In the genomic region with DNA sequence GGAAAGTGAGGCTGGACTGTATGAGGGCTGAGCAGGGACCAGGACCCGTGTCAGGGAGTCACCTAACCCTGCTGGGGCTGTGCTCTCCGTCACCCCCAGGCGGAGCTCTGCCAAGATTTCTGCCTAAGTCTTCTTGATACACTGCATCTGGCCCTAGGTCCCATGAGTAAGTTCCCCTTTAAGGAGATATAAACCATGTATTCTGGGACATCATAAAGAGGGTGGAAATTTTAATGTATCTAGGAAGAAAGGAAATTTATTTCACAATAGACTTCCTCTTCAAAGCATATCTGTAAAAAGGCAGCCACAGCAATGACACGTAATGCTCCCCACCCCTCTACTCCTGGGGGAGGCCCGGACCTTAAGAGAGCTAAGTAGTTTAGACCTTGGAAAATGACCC, we compare ENCODE assay signal across 14 cellular contexts.
DNase-seq lines count a peak whose midpoint lies in the region; ATAC-seq and TF ChIP-seq lines count a peak whose summit lies in the region.
"Had no signal": no experiment of that assay in that cellular context is flagged by ENCODE, and none has a peak within 500 bp of the region (broad histone marks: within the 10 kb centered on the region; RNA-seq: fewer than 3 reads in every experiment).

No MANE protein-coding gene starts in this region.

- H3K4me2 ChIP-seq in mesendoderm (ENCODE audit: low read length): no peak overlapping the region

- no peak overlapping the region for H2AK5ac ChIP-seq in mesendoderm (ENCODE audit: low read length)

- H3K4me1 ChIP-seq in mesendoderm (ENCODE audit: control insufficient read depth, low read depth, low read length): peaks cover 9% of the 10 kb centered on the region

- DNase-seq in GM12865 (ENCODE audit: low read depth) (peak; percentile 14), NB4 (ENCODE audit: low read depth) (peak; percentile 50), endothelial cell (ENCODE audit: low spot score) (peak; percentile 55), mesendoderm (peak; percentile 86), globus pallidus (ENCODE audit: low spot score) (no peak)
- DNase-seq in activated naive CD8-positive, alpha-beta T cell treated with anti-CD3 and anti-CD28 coated beads, Interleukin-2, amount 50 U/mL, for 24 hours: no peak
- DNase-seq: activated B cell treated with CpG ODN at 0.5 μM for 24 hours; DMS79 treated with DMSO at 0.1 percent for 48 hours; effector memory CD4-positive, alpha-beta T cell had no signal

- no peak overlapping the region for H2BK15ac ChIP-seq in mesendoderm (replicated peaks; ENCODE audit: low read depth)

- TF ChIP-seq CTCF in GM12865 (IDR thresholded peaks at IDR 0.05; ENCODE audit: insufficient read depth, low read depth, low read length, missing control alignments) (peak; percentile 28), NB4 (IDR thresholded peaks at IDR 0.05; ENCODE audit: low read depth, low read length) (peak; percentile 54), endothelial cell (IDR thresholded peaks at IDR 0.05; ENCODE audit: unreplicated experiment) (peak; percentile 26)

- no peak for TF ChIP-seq POLR2A in NB4 (IDR thresholded peaks at IDR 0.05; ENCODE audit: extremely low read depth, insufficient read length)

- H3K4me3 ChIP-seq in GM12865 (ENCODE audit: low read depth, low read length) (no peak overlapping the region), NB4 (ENCODE audit: low read depth, low read length) (no peak overlapping the region), mesendoderm (ENCODE audit: low read length) (no peak overlapping the region)
- H3K4me3 ChIP-seq: skin epidermis had no signal

- no peak overlapping the region for H3K9ac ChIP-seq in mesendoderm (ENCODE audit: low read length)

- H3K36me3 ChIP-seq in mesendoderm (ENCODE audit: control insufficient read depth, insufficient read depth, low read length): no peaks in the 10 kb centered on the region

- H3K27me3 Mint-ChIP-seq in endothelial cell (ENCODE audit: unreplicated experiment): no peaks in the 10 kb centered on the region
- no peaks in the 10 kb centered on the region for H3K27me3 Mint-ChIP-seq in activated naive CD8-positive, alpha-beta T cell treated with anti-CD3 and anti-CD28 coated beads, Interleukin-2, amount 50 U/mL, for 24 hours
- H3K27me3 Mint-ChIP-seq: activated B cell treated with CpG ODN at 0.5 μM for 24 hours had no signal

- no peak overlapping the region for H3K4me3 Mint-ChIP-seq in endothelial cell (ENCODE audit: unreplicated experiment)
- no peak overlapping the region for H3K4me3 Mint-ChIP-seq in activated naive CD8-positive, alpha-beta T cell treated with anti-CD3 and anti-CD28 coated beads, Interleukin-2, amount 50 U/mL, for 24 hours
- H3K4me3 Mint-ChIP-seq: activated B cell treated with CpG ODN at 0.5 μM for 24 hours; stimulated activated effector memory CD8-positive, alpha-beta T cell treated with anti-CD3 and anti-CD28 coated beads, Interleukin-12 subunit alpha, Interleukin-12 subunit beta, amount 100 ng/mL, for 72 hours had no signal

- H3K79me2 ChIP-seq in mesendoderm (ENCODE audit: control insufficient read depth, insufficient read depth, low read length): no peaks in the 10 kb centered on the region

- no peak overlapping the region for H4K8ac ChIP-seq in mesendoderm (ENCODE audit: low read depth, low read length)

- no peaks in the 10 kb centered on the region for H3K9me3 Mint-ChIP-seq in endothelial cell (ENCODE audit: unreplicated experiment)
- H3K9me3 Mint-ChIP-seq in activated naive CD8-positive, alpha-beta T cell treated with anti-CD3 and anti-CD28 coated beads, Interleukin-2, amount 50 U/mL, for 24 hours: peaks cover 3% of the 10 kb centered on the region

- no peak overlapping the region for H2BK5ac ChIP-seq in mesendoderm (ENCODE audit: low read length)

- no peak overlapping the region for H3K27ac ChIP-seq in mesendoderm (ENCODE audit: low read depth, low read length)
- H3K27ac ChIP-seq: skin epidermis had no signal

- no peaks in the 10 kb centered on the region for H3K36me3 Mint-ChIP-seq in endothelial cell (ENCODE audit: low read depth, unreplicated experiment)
- H3K36me3 Mint-ChIP-seq in activated naive CD8-positive, alpha-beta T cell treated with anti-CD3 and anti-CD28 coated beads, Interleukin-2, amount 50 U/mL, for 24 hours (ENCODE audit: low read depth): no peaks in the 10 kb centered on the region
- H3K36me3 Mint-ChIP-seq: stimulated activated effector memory CD8-positive, alpha-beta T cell treated with anti-CD3 and anti-CD28 coated beads, Interleukin-12 subunit alpha, Interleukin-12 subunit beta, amount 100 ng/mL, for 72 hours had no signal

- H3K4me1 Mint-ChIP-seq in endothelial cell (ENCODE audit: unreplicated experiment): peaks cover 20% of the 10 kb centered on the region
- no peaks in the 10 kb centered on the region for H3K4me1 Mint-ChIP-seq in activated naive CD8-positive, alpha-beta T cell treated with anti-CD3 and anti-CD28 coated beads, Interleukin-2, amount 50 U/mL, for 24 hours
- H3K4me1 Mint-ChIP-seq: activated B cell treated with CpG ODN at 0.5 μM for 24 hours; stimulated activated effector memory CD8-positive, alpha-beta T cell treated with anti-CD3 and anti-CD28 coated beads, Interleukin-12 subunit alpha, Interleukin-12 subunit beta, amount 100 ng/mL, for 72 hours had no signal

- no peak overlapping the region for H3K27ac Mint-ChIP-seq in endothelial cell (ENCODE audit: unreplicated experiment)
- H3K27ac Mint-ChIP-seq in activated naive CD8-positive, alpha-beta T cell treated with anti-CD3 and anti-CD28 coated beads, Interleukin-2, amount 50 U/mL, for 24 hours: no peak overlapping the region
- H3K27ac Mint-ChIP-seq: activated B cell treated with CpG ODN at 0.5 μM for 24 hours; stimulated activated effector memory CD8-positive, alpha-beta T cell treated with anti-CD3 and anti-CD28 coated beads, Interleukin-12 subunit alpha, Interleukin-12 subunit beta, amount 100 ng/mL, for 72 hours had no signal

- no peak overlapping the region for H3K56ac ChIP-seq in mesendoderm (ENCODE audit: low read length)

- WGBS in mesendoderm (ENCODE audit: extremely low coverage, insufficient coverage, low lambda C conversion rate): no CpG with 5 or more reads among the region's 5 CpGs

- H3K4ac ChIP-seq in mesendoderm (ENCODE audit: low read depth, low read length): no peak overlapping the region

- ATAC-seq in activated naive CD8-positive, alpha-beta T cell treated with anti-CD3 and anti-CD28 coated beads, Interleukin-2, amount 50 U/mL, for 24 hours: no peak
- no peak for ATAC-seq in HG03196 (IDR thresholded peaks at IDR 0.05; ENCODE audit: unreplicated experiment)
- ATAC-seq in GM19023 (IDR thresholded peaks at IDR 0.05; ENCODE audit: unreplicated experiment): no peak
- ATAC-seq: left colon; stimulated activated effector memory CD8-positive, alpha-beta T cell treated with anti-CD3 and anti-CD28 coated beads, Interleukin-12 subunit alpha, Interleukin-12 subunit beta, amount 100 ng/mL, for 72 hours had no signal

- no peak overlapping the region for H2BK120ac ChIP-seq in mesendoderm (ENCODE audit: low read depth, low read length)

- no peak overlapping the region for H4K5ac ChIP-seq in mesendoderm (ENCODE audit: low read length)

- H3K18ac ChIP-seq in mesendoderm (ENCODE audit: low read length): no peak overlapping the region

- H3K23ac ChIP-seq in mesendoderm (ENCODE audit: low read length): no peak overlapping the region

- peaks cover 6% of the 10 kb centered on the region for H3K79me1 ChIP-seq in mesendoderm (ENCODE audit: low read length)

- no peaks in the 10 kb centered on the region for H3K27me3 ChIP-seq in mesendoderm (ENCODE audit: insufficient read depth, low read length, poor library complexity)

Comparison
In these comparisons a context has a peak if more than half of its experiments do, and no peak if none do; other contexts are left out.
1. DNase-seq: peak in GM12865 (single experiment), NB4 (single experiment), endothelial cell (single experiment) and mesendoderm (single experiment); none in activated naive CD8-positive, alpha-beta T cell treated with anti-CD3 and anti-CD28 coated beads, Interleukin-2, amount 50 U/mL, for 24 hours (single experiment) and globus pallidus (single experiment).
2. Peak in every context shown above with its lines, with median percentiles within 50 percentile points of each other: CTCF ChIP-seq.